24 cellular contexts compared by ENCODE assay signal in the genomic region with DNA sequence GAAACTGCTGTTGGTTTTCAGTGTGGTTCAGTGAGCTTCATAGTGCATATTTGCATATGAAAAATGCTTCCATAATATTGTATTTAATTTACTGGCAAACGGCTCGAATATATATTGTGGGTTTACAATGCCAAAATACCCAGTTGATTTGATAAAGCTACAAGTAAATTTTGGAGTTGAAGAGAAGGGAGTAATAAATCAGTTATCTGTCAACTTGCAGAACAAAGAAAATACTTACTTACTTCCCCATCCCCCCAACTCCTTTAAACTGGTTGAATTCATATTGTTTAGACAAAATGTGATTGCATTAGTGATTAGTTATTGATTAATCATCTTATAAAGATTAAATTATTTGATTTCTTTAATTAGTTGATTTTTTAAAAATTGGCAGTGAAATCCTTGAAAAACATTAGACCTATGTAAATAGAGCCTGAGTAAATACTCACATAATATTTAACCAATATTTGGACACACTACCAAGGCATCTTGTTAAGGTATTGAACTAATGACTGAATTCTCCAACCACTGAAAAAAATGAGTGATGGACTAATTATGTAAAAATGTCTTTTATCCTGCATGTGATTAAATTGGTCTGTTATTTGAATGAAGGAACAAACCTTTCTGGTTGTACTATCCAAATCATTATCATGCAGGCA.
"Had no signal": no experiment of that assay in that cellular context is flagged by ENCODE, and none has a peak within 500 bp of the region (broad histone marks: within the 10 kb centered on the region; RNA-seq: fewer than 3 reads in every experiment).

No MANE protein-coding gene starts in this region.

- H3K36me3 Mint-ChIP-seq: mesothelial cell of epicardium had no signal

- H3K27ac ChIP-seq: colonic mucosa, epithelial cell of prostate, esophagus squamous epithelium, gastrocnemius medialis, heart right ventricle, left lung, lower lobe of right lung had no signal

- H3K4me3 Mint-ChIP-seq: dendritic cell treated with granulocyte-macrophage colony-stimulating factor and Interleukin-4, amounts not matched to agents 40 ng/mL and 50 ng/mL, for 4 days; effector memory CD8-positive, alpha-beta T cell; endodermal cell; mesothelial cell of epicardium; naive B cell had no signal

- H3K4me1 Mint-ChIP-seq: endodermal cell, mesothelial cell of epicardium, naive B cell had no signal

- H3K27ac Mint-ChIP-seq: dendritic cell treated with granulocyte-macrophage colony-stimulating factor and Interleukin-4, amounts not matched to agents 40 ng/mL and 50 ng/mL, for 4 days; effector memory CD8-positive, alpha-beta T cell; endodermal cell; mesothelial cell of epicardium; naive B cell had no signal

- DNase-seq: colonic mucosa; cortex of kidney; effector CD8-positive, alpha-beta T cell; effector memory CD8-positive, alpha-beta T cell; endodermal cell; erythroblast; esophagus squamous epithelium; foreskin fibroblast; foreskin melanocyte; gastrocnemius medialis; glutamatergic neuron; head of caudate nucleus; heart right ventricle; hippocampal formation; left cardiac atrium; left lung; left ventricle myocardium superior; lower lobe of right lung; mesenchymal stem cell; mucosa of descending colon; naive B cell had no signal

- H3K27me3 Mint-ChIP-seq: dendritic cell treated with granulocyte-macrophage colony-stimulating factor and Interleukin-4, amounts not matched to agents 40 ng/mL and 50 ng/mL, for 4 days; effector memory CD8-positive, alpha-beta T cell; naive B cell had no signal

- H3K4me3 ChIP-seq: colonic mucosa, esophagus squamous epithelium, gastrocnemius medialis, heart right ventricle, left lung, lower lobe of right lung, mucosa of descending colon had no signal
